Comparison of ENCODE assay signal across 9 cellular contexts in genomic region chr10:48525113-48525512, GRCh38.
"Had no signal": no experiment of that assay in that cellular context is flagged by ENCODE, and none has a peak within 500 bp of the region (broad histone marks: within the 10 kb centered on the region; RNA-seq: fewer than 3 reads in every experiment).

No MANE protein-coding gene starts in this region.

- H3K9me3 ChIP-seq: spleen, thyroid gland had no signal

- H3K36me3 ChIP-seq: spleen, thyroid gland had no signal

- DNase-seq: activated CD4-positive, alpha-beta T cell treated with anti-CD3 and anti-CD28 coated beads, Interleukin-2, amount 50 U/mL, for 48 hours; erythroblast; hypothalamus; spleen; stimulated activated CD4-positive, alpha-beta T cell treated with anti-CD3 and anti-CD28 coated beads, Interleukin-4, amount 100 ng/mL, for 4 hours; stimulated activated naive B cell treated with anti-CD40 and anti-IgM and Interleukin-4, amounts not matched to agents 10 μg/mL and 1 μg/mL and 100 μg/mL, for 72 hours; T1000; thyroid gland had no signal

- H3K27me3 ChIP-seq: thyroid gland had no signal

- H3K36me3 Mint-ChIP-seq: activated naive CD8-positive, alpha-beta T cell had no signal

- H3K27ac ChIP-seq: spleen had no signal

- H3K27ac Mint-ChIP-seq: activated naive CD8-positive, alpha-beta T cell; stimulated activated naive B cell treated with anti-CD40 and anti-IgM and Interleukin-4, amounts not matched to agents 10 μg/mL and 1 μg/mL and 100 μg/mL, for 72 hours had no signal
